In the genomic region with DNA sequence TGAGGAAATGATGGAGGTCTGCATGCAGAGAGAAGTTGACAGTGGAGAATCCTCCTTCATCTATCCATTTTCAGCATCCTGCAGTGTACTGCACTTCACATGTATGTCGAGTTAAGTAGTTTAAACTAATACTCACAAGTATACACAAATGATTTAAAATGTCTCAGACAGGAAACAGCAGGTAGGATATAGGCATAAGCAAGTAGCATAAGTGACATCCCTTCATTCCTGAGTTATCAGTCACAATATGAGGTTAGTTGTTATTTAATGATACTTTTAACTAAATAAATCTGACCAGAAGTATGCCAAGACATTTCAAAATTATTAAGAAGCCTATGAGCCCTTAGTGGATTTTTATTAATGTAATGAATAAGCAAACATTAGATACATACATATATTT, we compare ENCODE assay signal across 27 cellular contexts.
"Had no signal": no experiment of that assay in that cellular context is flagged by ENCODE, and none has a peak within 500 bp of the region (broad histone marks: within the 10 kb centered on the region; RNA-seq: fewer than 3 reads in every experiment).

No MANE protein-coding gene starts in this region.

- H3K4me2 ChIP-seq: KMS-11 had no signal

- ATAC-seq: SK-N-SH treated with all-trans-retinoic acid at 6 μM for 48 hours, T-cell, T-helper 17 cell had no signal

- H3K9me3 ChIP-seq: Peyer's patch, SJSA1 had no signal

- H3K9ac ChIP-seq: KMS-11 had no signal

- DNase-seq: activated B cell treated with CpG ODN at 0.5 μM for 24 hours; activated CD4-positive, alpha-beta memory T cell treated with anti-CD3 and anti-CD28 coated beads for 36 hours; activated CD4-positive, alpha-beta T cell treated with anti-CD3 and anti-CD28 coated beads for 4 hours; activated CD4-positive, alpha-beta T cell treated with anti-CD3 and anti-CD28 coated beads, Interleukin-2, amount 50 U/mL, for 1 hour; activated CD4-positive, CD25-positive, alpha-beta regulatory T cell treated with anti-CD3 and anti-CD28 coated beads, Interleukin-2, amount 50 U/mL, for 72 hours; activated CD8-positive, alpha-beta memory T cell treated with anti-CD3 and anti-CD28 coated beads, Interleukin-2, amount 50 U/mL, for 4 hours; activated effector memory CD4-positive, alpha-beta T cell treated with Interleukin-2 at 50 U/mL for 16 hours; activated naive CD4-positive, alpha-beta T cell treated with anti-CD3 and anti-CD28 coated beads, Interleukin-2, amount 50 U/mL, for 16 hours; activated naive CD8-positive, alpha-beta T cell treated with anti-CD3 and anti-CD28 coated beads for 36 hours; activated T-cell treated with anti-CD3 and anti-CD28 coated beads, Interleukin-2, amount 50 U/mL, for 48 hours; amniotic stem cell; aorta; NCI-H1105; NCI-H1417 treated with DMSO at 0.1 percent for 48 hours; NCI-H187 treated with DMSO at 0.1 percent for 48 hours; NCI-H2081; NCI-H345; NCI-H524 treated with DMSO at 0.1 percent for 48 hours; Peyer's patch; RPMI8226; SHP77 treated with DMSO at 0.1 percent for 48 hours; T-cell; T-helper 17 cell had no signal

- H3K27me3 ChIP-seq: Peyer's patch, SJSA1 had no signal

- H3K27ac ChIP-seq: KMS-11, Peyer's patch, SJSA1, VCaP had no signal

- H3K4me3 ChIP-seq: Peyer's patch, SJSA1 had no signal
